Comparison of ENCODE assay signal across 8 cellular contexts in the genomic region with DNA sequence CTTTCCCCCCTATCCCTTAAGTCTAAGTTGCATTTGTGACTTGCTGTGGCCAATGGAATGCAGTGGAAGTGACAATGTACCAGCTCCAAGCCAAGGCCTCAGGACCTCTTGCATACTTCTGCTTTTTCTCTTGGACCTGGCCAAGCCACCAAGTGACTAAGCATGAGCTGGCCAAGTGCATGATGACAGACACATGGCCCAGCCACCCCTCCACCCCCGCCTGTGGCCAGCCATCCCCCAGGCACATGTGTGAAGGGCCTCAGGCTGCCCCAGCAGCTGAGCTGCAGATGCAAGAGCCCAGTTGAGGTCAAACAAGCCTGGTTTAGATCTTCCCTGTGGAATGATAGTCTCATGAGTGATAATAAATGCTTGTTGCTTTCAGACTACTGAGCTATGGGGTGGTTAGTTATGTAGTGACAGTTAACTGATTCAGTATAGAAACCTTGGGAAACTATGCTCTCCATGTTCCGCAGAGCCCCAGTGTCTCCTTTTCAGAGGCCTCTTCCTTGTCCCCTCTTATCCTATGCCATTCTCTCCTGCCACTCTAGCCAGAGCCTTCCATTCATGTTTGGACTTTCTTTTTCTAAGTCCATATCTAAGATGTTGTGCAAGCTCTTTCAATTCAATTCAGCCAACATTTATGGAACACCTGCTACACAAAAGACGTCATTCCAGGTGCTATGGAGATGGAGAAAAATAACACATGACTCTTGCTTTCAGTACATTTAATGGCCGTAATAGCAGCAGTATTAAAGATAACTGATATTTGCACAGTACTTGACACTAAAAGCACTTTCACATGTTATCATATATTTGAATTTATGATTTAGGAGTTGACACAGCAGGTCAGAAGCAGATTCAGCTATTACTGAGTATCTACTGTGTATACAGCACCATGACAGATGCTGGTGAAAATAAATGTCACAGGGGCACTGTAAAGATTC. TPM values are rescaled to one million over a fixed set of nuclear protein-coding genes. Genes with fewer than 3 reads are reported as not detected.
DNase-seq lines count a peak whose midpoint lies in the region; ATAC-seq and TF ChIP-seq lines count a peak whose summit lies in the region.

No MANE protein-coding gene starts in this region.

- H3K4me2 ChIP-seq in Karpas-422 (ENCODE audit: low read depth, low read length, poor library complexity, severe bottlenecking) = no peak overlapping the region

- H3K79me2 ChIP-seq in Karpas-422 (ENCODE audit: low read length) = no peaks in the 10 kb centered on the region

- no peaks in the 10 kb centered on the region for H3K9me2 ChIP-seq in Karpas-422 (replicated peaks; ENCODE audit: insufficient read depth, low read length)

- H4K20me1 ChIP-seq in Karpas-422 (ENCODE audit: insufficient read depth, low read depth, low read length) = no peaks in the 10 kb centered on the region

- no peaks in the 10 kb centered on the region for H3K27me3 ChIP-seq in Karpas-422 (ENCODE audit: low read length)

- ATAC-seq in mucosa of descending colon = peak; percentile 80
- ATAC-seq in GM18519 (IDR thresholded peaks at IDR 0.05; ENCODE audit: low FRiP score, unreplicated experiment) = no peak

- peak; percentile 55 for DNase-seq in GF-D8 (lab: John Stamatoyannopoulos, UW)
- peak; percentile 81 for DNase-seq in NCI-H510A (lab: John Stamatoyannopoulos, UW)
- DNase-seq in cardiac fibroblast (ENCODE audit: low read depth in 2 of 2) = peak; percentile 79 to 93
- peak; percentile 21 to 71 (median 34) for DNase-seq in mucosa of descending colon
- no peak for DNase-seq in NCI-H524 (lab: John Stamatoyannopoulos, UW)
- DNase-seq in T-helper 2 cell = no peak
- no peak for DNase-seq in Karpas-422

- TF ChIP-seq CTCF in cardiac fibroblast (IDR thresholded peaks at IDR 0.05; ENCODE audit: low read depth, low read length) (no peak), mucosa of descending colon (IDR thresholded peaks at IDR 0.05) (no peak)

- no peak overlapping the region for H3K9ac ChIP-seq in Karpas-422 (ENCODE audit: low read length)

- no peak overlapping the region for H3K4me3 ChIP-seq in cardiac fibroblast (replicated peaks in 1 of 2; ENCODE audit: low read depth in 2 of 2, low read length in 2 of 2)
- no peak overlapping the region for H3K4me3 ChIP-seq in mucosa of descending colon
- no peak overlapping the region for H3K4me3 ChIP-seq in Karpas-422 (ENCODE audit: low read length)

- H3K4me1 ChIP-seq in mucosa of descending colon (ENCODE audit: low read depth) (no peaks in the 10 kb centered on the region), Karpas-422 (ENCODE audit: low read length) (no peaks in the 10 kb centered on the region)

- H2AFZ ChIP-seq in Karpas-422 (ENCODE audit: low read length) = no peak overlapping the region

- H3K36me3 ChIP-seq in mucosa of descending colon (ENCODE audit: low read depth) (no peaks in the 10 kb centered on the region), Karpas-422 (ENCODE audit: insufficient read depth, low read length) (no peaks in the 10 kb centered on the region)

- H3K27ac ChIP-seq in Karpas-422 (ENCODE audit: low read length) = no peak overlapping the region

- no peaks in the 10 kb centered on the region for H3K9me3 ChIP-seq in mucosa of descending colon
- H3K9me3 ChIP-seq in Karpas-422 (ENCODE audit: low read length) = no peaks in the 10 kb centered on the region

- intact Hi-C loops in mucosa of descending colon (cut with DNase I, micrococcal nuclease) = no loop called here

RNA-seq across cellular contexts. Expression of gene LOXL4, which starts 55.5 kb away (rescaled TPM):
- 1 to 10 TPM in 1 of 3 donors, under 1 TPM in 2; 0.58 to 7.8 (median 0.58) TPM for total RNA-seq in mucosa of descending colon
- total RNA-seq in Karpas-422 (2014; rRNA removed; shearing (Covaris generic); ENCODE audit: low replicate concordance) = not detected in 2 replicates

Comparison
In these comparisons a context has a peak if more than half of its experiments do, and no peak if none do; other contexts are left out.
1. DNase-seq: peak in GF-D8 (single experiment), NCI-H510A (single experiment), cardiac fibroblast (2 of 2) and mucosa of descending colon (3 of 3); none in NCI-H524 (0 of 2), T-helper 2 cell (0 of 5) and Karpas-422 (single experiment).